ENCODE assay signal across 20 cellular contexts in the genomic region with DNA sequence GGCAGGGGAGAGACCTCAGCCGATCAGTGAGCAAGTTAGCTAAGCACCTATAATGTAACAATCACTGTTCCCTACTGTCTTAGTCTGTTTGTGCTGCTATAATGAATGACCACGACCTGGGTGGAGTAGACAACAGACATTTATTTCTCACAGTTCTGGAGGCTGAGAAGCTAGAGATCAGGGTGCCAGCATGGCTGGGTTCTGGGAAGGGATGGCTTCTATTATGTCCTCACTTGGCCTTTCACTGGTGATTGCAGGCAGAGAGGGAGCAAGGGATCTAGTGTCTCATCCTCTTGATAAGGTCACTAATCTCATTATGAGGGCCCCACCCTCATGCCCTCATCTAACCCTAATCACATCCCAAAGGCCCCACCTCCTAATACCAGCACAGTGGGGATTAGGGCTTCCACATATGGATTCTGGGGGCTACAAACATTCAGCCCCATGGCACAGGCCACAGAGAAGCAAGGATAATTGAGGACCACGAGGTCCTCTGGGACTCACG.
DNase-seq lines count a peak whose midpoint lies in the region; ATAC-seq, FAIRE-seq and TF ChIP-seq lines count a peak whose summit lies in the region.
"Had no signal": no experiment of that assay in that cellular context is flagged by ENCODE, and none has a peak within 500 bp of the region (broad histone marks: within the 10 kb centered on the region; RNA-seq: fewer than 3 reads in every experiment).

No MANE protein-coding gene starts in this region.

- no peak overlapping the region for H3K4me3 Mint-ChIP-seq in activated naive CD4-positive, alpha-beta T cell treated with anti-CD3 and anti-CD28 coated beads, Interleukin-2, amount 10 ng/mL, durations not matched to agents 7 days and 5 days
- H3K4me3 Mint-ChIP-seq in stimulated activated memory B cell treated with anti-CD40 and anti-IgM and Interleukin-4, amounts not matched to agents 10 μg/mL and 1 μg/mL and 100 μg/mL, for 72 hours, result no peak overlapping the region
- H3K4me3 Mint-ChIP-seq in natural killer cell, result no peak overlapping the region
- H3K4me3 Mint-ChIP-seq: CD4-positive, alpha-beta T cell; IgD-negative memory B cell had no signal

- H3K27me3 ChIP-seq in esophagus muscularis mucosa, result no peaks in the 10 kb centered on the region

- FAIRE-seq in GM12892 (lab: Jason Lieb, UNC), result no peak
- FAIRE-seq: A549, H54, HTR-8/SVneo had no signal

- WGBS in esophagus muscularis mucosa, result 93% methylated on average over 4 of the region's 4 CpGs

- DNase-seq in activated naive CD4-positive, alpha-beta T cell treated with anti-CD3 and anti-CD28 coated beads, Interleukin-2, amount 10 ng/mL, durations not matched to agents 7 days and 5 days, result no peak
- no peak for DNase-seq in activated naive CD4-positive, alpha-beta T cell treated with anti-CD3 and anti-CD28 coated beads, Interleukin-2, amount 50 U/mL, for 16 hours
- DNase-seq in NCI-H82 treated with DMSO at 0.1 percent for 48 hours (lab: John Stamatoyannopoulos, UW; ENCODE audit: unreplicated experiment) (peak; percentile 96), esophagus muscularis mucosa (ENCODE audit: extremely low spot score) (peak; percentile 55), natural killer cell (no peak), GM12892 (ENCODE audit: insufficient read length) (no peak)
- DNase-seq: AML-193; CD4-positive, alpha-beta T cell; DMS153; DMS79; GF-D8; GM23248 had no signal

- no peak for TF ChIP-seq POLR2A in esophagus muscularis mucosa (IDR thresholded peaks at IDR 0.05; ENCODE audit: low read depth)
- TF ChIP-seq POLR2A in GM12892 (IDR thresholded peaks at IDR 0.05; ENCODE audit: low read depth, low read length), result no peak

- H3K27ac ChIP-seq in esophagus muscularis mucosa (replicated peaks in 1 of 4), result no peak overlapping the region
- H3K27ac ChIP-seq: 22Rv1, A549, C4-2B, GM23248 had no signal

- intact Hi-C loops in esophagus muscularis mucosa (cut with DNase I) (no loop called here), natural killer cell (cut with micrococcal nuclease) (no loop called here)

- TF ChIP-seq EP300 in esophagus muscularis mucosa (IDR thresholded peaks at IDR 0.05), result no peak

- H3K27ac Mint-ChIP-seq in activated naive CD4-positive, alpha-beta T cell treated with anti-CD3 and anti-CD28 coated beads, Interleukin-2, amount 10 ng/mL, durations not matched to agents 7 days and 5 days, result peak overlapping the region; percentile 53
- peak overlapping the region; percentile 22 for H3K27ac Mint-ChIP-seq in stimulated activated memory B cell treated with anti-CD40 and anti-IgM and Interleukin-4, amounts not matched to agents 10 μg/mL and 1 μg/mL and 100 μg/mL, for 72 hours
- no peak overlapping the region for H3K27ac Mint-ChIP-seq in natural killer cell
- H3K27ac Mint-ChIP-seq: CD4-positive, alpha-beta T cell had no signal

- no peaks in the 10 kb centered on the region for H3K9me3 ChIP-seq in esophagus muscularis mucosa
- H3K9me3 ChIP-seq: A549 had no signal

- H3K36me3 Mint-ChIP-seq in activated naive CD4-positive, alpha-beta T cell treated with anti-CD3 and anti-CD28 coated beads, Interleukin-2, amount 10 ng/mL, durations not matched to agents 7 days and 5 days, result peaks cover 5% of the 10 kb centered on the region
- peaks cover 16% of the 10 kb centered on the region for H3K36me3 Mint-ChIP-seq in stimulated activated memory B cell treated with anti-CD40 and anti-IgM and Interleukin-4, amounts not matched to agents 10 μg/mL and 1 μg/mL and 100 μg/mL, for 72 hours
- no peaks in the 10 kb centered on the region for H3K36me3 Mint-ChIP-seq in natural killer cell

- no peaks in the 10 kb centered on the region for H3K9me3 Mint-ChIP-seq in activated naive CD4-positive, alpha-beta T cell treated with anti-CD3 and anti-CD28 coated beads, Interleukin-2, amount 10 ng/mL, durations not matched to agents 7 days and 5 days
- H3K9me3 Mint-ChIP-seq in stimulated activated memory B cell treated with anti-CD40 and anti-IgM and Interleukin-4, amounts not matched to agents 10 μg/mL and 1 μg/mL and 100 μg/mL, for 72 hours, result peaks cover 3% of the 10 kb centered on the region
- H3K9me3 Mint-ChIP-seq in natural killer cell, result peaks cover 0 to 4% of the 10 kb centered on the region in 2 donors
- H3K9me3 Mint-ChIP-seq: CD4-positive, alpha-beta T cell had no signal

- ATAC-seq in stimulated activated memory B cell treated with anti-CD40 and anti-IgM and Interleukin-4, amounts not matched to agents 10 μg/mL and 1 μg/mL and 100 μg/mL, for 72 hours, result no peak
- no peak for ATAC-seq in natural killer cell
- no peak for ATAC-seq in activated CD4-positive, CD25-positive, alpha-beta regulatory T cell treated with anti-CD3 and anti-CD28 coated beads, Interleukin-2, amount 50 U/mL, for 24 hours

- H3K4me1 Mint-ChIP-seq in activated naive CD4-positive, alpha-beta T cell treated with anti-CD3 and anti-CD28 coated beads, Interleukin-2, amount 10 ng/mL, durations not matched to agents 7 days and 5 days, result peaks cover 36% of the 10 kb centered on the region
- H3K4me1 Mint-ChIP-seq in stimulated activated memory B cell treated with anti-CD40 and anti-IgM and Interleukin-4, amounts not matched to agents 10 μg/mL and 1 μg/mL and 100 μg/mL, for 72 hours, result peaks cover 35% of the 10 kb centered on the region
- H3K4me1 Mint-ChIP-seq in natural killer cell, result peaks cover 22 to 32% of the 10 kb centered on the region in 2 donors

- H3K36me3 ChIP-seq in esophagus muscularis mucosa, result no peaks in the 10 kb centered on the region

- no peak for TF ChIP-seq CTCF in esophagus muscularis mucosa (IDR thresholded peaks at IDR 0.05)
- no peak for TF ChIP-seq CTCF in natural killer cell (IDR thresholded peaks at IDR 0.05)

- no peak overlapping the region for H3K4me3 ChIP-seq in esophagus muscularis mucosa
- H3K4me3 ChIP-seq: A549, GM23248 had no signal

- H3K27me3 Mint-ChIP-seq in activated naive CD4-positive, alpha-beta T cell treated with anti-CD3 and anti-CD28 coated beads, Interleukin-2, amount 10 ng/mL, durations not matched to agents 7 days and 5 days, result peaks cover 15% of the 10 kb centered on the region
- no peaks in the 10 kb centered on the region for H3K27me3 Mint-ChIP-seq in stimulated activated memory B cell treated with anti-CD40 and anti-IgM and Interleukin-4, amounts not matched to agents 10 μg/mL and 1 μg/mL and 100 μg/mL, for 72 hours
- H3K27me3 Mint-ChIP-seq in natural killer cell (ENCODE audit: low read depth in 2 of 2), result peaks cover 0 to 2% of the 10 kb centered on the region in 2 donors
- H3K27me3 Mint-ChIP-seq: CD4-positive, alpha-beta T cell; IgD-negative memory B cell had no signal

- CTCF ChIA-PET in activated naive CD4-positive, alpha-beta T cell treated with anti-CD3 and anti-CD28 coated beads, Interleukin-2, amount 10 ng/mL, durations not matched to agents 7 days and 5 days (lab: Charles Lee), result no interaction called here

- peaks cover 11 to 19% (median 17%) of the 10 kb centered on the region in 4 donors for H3K4me1 ChIP-seq in esophagus muscularis mucosa

Comparison
In these comparisons a context has a peak if more than half of its experiments do, and no peak if none do; other contexts are left out.
1. DNase-seq: peak in NCI-H82 treated with DMSO at 0.1 percent for 48 hours (single experiment) and esophagus muscularis mucosa (single experiment); none in activated naive CD4-positive, alpha-beta T cell treated with anti-CD3 and anti-CD28 coated beads, Interleukin-2, amount 10 ng/mL, durations not matched to agents 7 days and 5 days (single experiment), activated naive CD4-positive, alpha-beta T cell treated with anti-CD3 and anti-CD28 coated beads, Interleukin-2, amount 50 U/mL, for 16 hours (single experiment), natural killer cell (single experiment) and GM12892 (single experiment).
2. H3K27ac Mint-ChIP-seq: peak in activated naive CD4-positive, alpha-beta T cell treated with anti-CD3 and anti-CD28 coated beads, Interleukin-2, amount 10 ng/mL, durations not matched to agents 7 days and 5 days (single experiment) and stimulated activated memory B cell treated with anti-CD40 and anti-IgM and Interleukin-4, amounts not matched to agents 10 μg/mL and 1 μg/mL and 100 μg/mL, for 72 hours (single experiment); none in natural killer cell (0 of 2).